ENCODE assay signal across 9 cellular contexts in genomic region chr6:37515712-37516075, GRCh38. TPM values are rescaled to one million over a fixed set of nuclear protein-coding genes. Genes with fewer than 3 reads are reported as not detected.
DNase-seq lines count a peak whose midpoint lies in the region; ATAC-seq, FAIRE-seq and TF ChIP-seq lines count a peak whose summit lies in the region.
"Had no signal": no experiment of that assay in that cellular context is flagged by ENCODE, and none has a peak within 500 bp of the region (broad histone marks: within the 10 kb centered on the region; RNA-seq: fewer than 3 reads in every experiment).

No MANE protein-coding gene starts in this region.

- no peak for TF ChIP-seq EP300 in GM12878 (IDR thresholded peaks at IDR 0.05; ENCODE audit: borderline replicate concordance in 1 of 2, control insufficient read depth in 1 of 2, low read depth in 2 of 2, low read length in 2 of 2)

- H4K20me1 ChIP-seq in MM.1S (ENCODE audit: insufficient read depth, low read length) (no peaks in the 10 kb centered on the region), GM12878 (ENCODE audit: control insufficient read depth, insufficient read depth) (no peaks in the 10 kb centered on the region)

- peaks cover 0 to 9% of the 10 kb centered on the region in 2 donors for H3K36me3 Mint-ChIP-seq in CD4-positive, alpha-beta memory T cell
- no peaks in the 10 kb centered on the region for H3K36me3 Mint-ChIP-seq in neural crest cell (ENCODE audit: low read depth)

- no peaks in the 10 kb centered on the region for H3F3A ChIP-seq in MM.1S (ENCODE audit: insufficient read depth, low read length)

- H3K4me3 ChIP-seq in CD4-positive, alpha-beta memory T cell (ENCODE audit: low read length in 2 of 2), result peak overlapping the region; percentile 49 to 70
- H3K4me3 ChIP-seq in MM.1S (ENCODE audit: low read length), result no peak overlapping the region
- no peak overlapping the region for H3K4me3 ChIP-seq in GM12878

- H3K27ac ChIP-seq in CD4-positive, alpha-beta memory T cell (ENCODE audit: low read depth, low read length), result peak overlapping the region; percentile 99
- H3K27ac ChIP-seq in MM.1S (ENCODE audit: low read length), result no peak overlapping the region
- H3K27ac ChIP-seq in GM12878 (ENCODE audit: control insufficient read depth, insufficient read depth), result peak overlapping the region; percentile 65

- BruUV-seq in GM12878 (replicated peaks; lab: Mats Ljungman, UMichigan), result no TSS peak

- peak overlapping the region; percentile 97 to 100 (median 100) for H3K27ac Mint-ChIP-seq in CD4-positive, alpha-beta memory T cell
- H3K27ac Mint-ChIP-seq in neural crest cell (ENCODE audit: unreplicated experiment), result peak overlapping the region; percentile 88

- H2AFZ ChIP-seq in MM.1S (ENCODE audit: low read length) (0 out of 2 replicates have a peak overlapping the region, but pooled peaks have one; percentile 8), GM12878 (ENCODE audit: control insufficient read depth, low read depth, low read length) (peak overlapping the region; percentile 68)

- H3K27me3 ChIP-seq in CD4-positive, alpha-beta memory T cell (ENCODE audit: insufficient read depth, low read length), result no peaks in the 10 kb centered on the region
- H3K27me3 ChIP-seq in MM.1S (replicated peaks; ENCODE audit: insufficient read depth, low read length) (no peaks in the 10 kb centered on the region), GM12878 (replicated peaks in 1 of 2; ENCODE audit: control insufficient read depth in 2 of 2, insufficient read depth in 2 of 2, low read length in 1 of 2) (no peaks in the 10 kb centered on the region)

- no peak for ATAC-seq in GM12878
- ATAC-seq in HG03280 (IDR thresholded peaks at IDR 0.05; ENCODE audit: unreplicated experiment), result no peak
- ATAC-seq in GM18867 (IDR thresholded peaks at IDR 0.05; ENCODE audit: unreplicated experiment), result no peak

- FAIRE-seq in GM12878 (lab: Jason Lieb, UNC), result no peak

- RAD21 ChIA-PET in GM12878 (lab: Charles Lee; ENCODE audit: unreplicated experiment), result interaction anchor here (0.6 to 4.0 kb wide), 12 partner anchors 7 to 97 kb away, joined by 3 to 20 read pairs (median 8); no protein-coding TSS in a partner anchor

- peak overlapping the region; percentile 84 to 95 (median 92) for H3K4me3 Mint-ChIP-seq in CD4-positive, alpha-beta memory T cell
- no peak overlapping the region for H3K4me3 Mint-ChIP-seq in neural crest cell

- POLR2A ChIA-PET in CD4-positive, alpha-beta memory T cell (lab: Charles Lee; ENCODE audit: partially characterized antibody), result interaction anchor here (0.7 to 16.9 kb wide), 13 partner anchors 14 to 305 kb away, joined by 3 to 977 read pairs (median 18); partner anchors contain the start of genes CCDC167 and CMTR1
- POLR2A ChIA-PET in GM12878 (lab: Charles Lee), result interaction anchor here (0.6 to 2.8 kb wide), 9 partner anchors 11 to 48 kb away, joined by 3 to 31 read pairs (median 3); partner anchors contain the start of gene CCDC167

- no peaks in the 10 kb centered on the region for H3K36me3 ChIP-seq in CD4-positive, alpha-beta memory T cell (ENCODE audit: insufficient read depth, low read length)
- H3K36me3 ChIP-seq in MM.1S (replicated peaks; ENCODE audit: insufficient read depth, low read length), result no peaks in the 10 kb centered on the region
- no peaks in the 10 kb centered on the region for H3K36me3 ChIP-seq in GM12878 (ENCODE audit: control insufficient read depth in 2 of 2, insufficient read depth in 2 of 2, low read length in 1 of 2)

- no peak for TF ChIP-seq CTCF in MM.1S (IDR thresholded peaks at IDR 0.05; ENCODE audit: low read length)
- TF ChIP-seq CTCF in GM12878 (IDR thresholded peaks at IDR 0.05 in 2 of 3, conservative IDR thresholded peaks at IDR 0.05 in 1 of 3; ENCODE audit: control insufficient read depth in 2 of 3, extremely low read depth in 1 of 3, insufficient read depth in 1 of 3, low read depth in 3 of 3, low read length in 3 of 3), result no peak
- TF ChIP-seq CTCF in neural crest cell (conservative IDR thresholded peaks at IDR 0.05), result no peak

- TF ChIP-seq RAD21 in GM12878 (IDR thresholded peaks at IDR 0.05; ENCODE audit: insufficient read depth, low read depth, low read length), result no peak

- no peaks in the 10 kb centered on the region for H3K27me3 Mint-ChIP-seq in CD4-positive, alpha-beta memory T cell
- H3K27me3 Mint-ChIP-seq in neural crest cell (ENCODE audit: low read depth), result peaks cover 32% of the 10 kb centered on the region

- no peak for TF ChIP-seq POLR2A in GM12878 (IDR thresholded peaks at IDR 0.05; ENCODE audit: low read depth, low read length)

- WGBS in GM12878 (ENCODE audit: insufficient coverage, insufficient replicate concordance, low lambda C conversion rate, missing lambda C conversion rate), result 58% methylated on average over 9 of the region's 9 CpGs

- intact Hi-C loops in CD4-positive, alpha-beta memory T cell (cut with micrococcal nuclease), result loop anchor here (1.0 to 2.0 kb wide), 5 partner anchors 7 to 82 kb away; partner anchors contain the start of gene CMTR1
- intact Hi-C loops in GM12878 (cut with micrococcal nuclease; ENCODE audit: unreplicated experiment), result no loop called here

- H3K9me2 ChIP-seq in MM.1S (replicated peaks; ENCODE audit: insufficient read depth, low read length), result no peaks in the 10 kb centered on the region

- SMC1A ChIA-PET in GM12878 (lab: Charles Lee; ENCODE audit: uncharacterized antibody, unreplicated experiment), result interaction anchor here (1.1 to 4.8 kb wide), 12 partner anchors 10 to 59 kb away, joined by 3 to 31 read pairs (median 10); partner anchors contain the start of gene CCDC167

- peaks cover 51 to 94% (median 81%) of the 10 kb centered on the region in 4 donors for H3K4me1 Mint-ChIP-seq in CD4-positive, alpha-beta memory T cell
- H3K4me1 Mint-ChIP-seq in neural crest cell, result peaks cover 57% of the 10 kb centered on the region

- H3K79me2 ChIP-seq in MM.1S (ENCODE audit: low read length), result no peaks in the 10 kb centered on the region
- H3K79me2 ChIP-seq in GM12878 (ENCODE audit: control insufficient read depth, insufficient read depth, low read length), result no peaks in the 10 kb centered on the region

- H3K9me3 Mint-ChIP-seq in CD4-positive, alpha-beta memory T cell, result peaks cover 0 to 1% (median 0%) of the 10 kb centered on the region in 8 donors
- H3K9me3 Mint-ChIP-seq in neural crest cell, result no peaks in the 10 kb centered on the region

- CTCF ChIA-PET in CD4-positive, alpha-beta memory T cell (lab: Charles Lee; ENCODE audit: partially characterized antibody), result interaction anchor here (0.7 to 4.5 kb wide), 9 partner anchors 9 to 83 kb away, joined by 3 to 77 read pairs (median 10); partner anchors contain the start of genes CCDC167 and CMTR1
- CTCF ChIA-PET in GM12878 (lab: Yijun Ruan, JAX), result interaction anchor here (0.9 to 4.5 kb wide), 8 partner anchors 10 to 49 kb away, joined by 3 to 25 read pairs (median 7); no protein-coding TSS in a partner anchor

- H3K4me2 ChIP-seq in MM.1S (ENCODE audit: low read depth, low read length), result no peak overlapping the region
- H3K4me2 ChIP-seq in GM12878 (ENCODE audit: control insufficient read depth, insufficient read depth), result peak overlapping the region; percentile 82; the same call in 1 of the 2 replicates

- H3K9me3 ChIP-seq in CD4-positive, alpha-beta memory T cell (ENCODE audit: control insufficient read depth in 1 of 2, low read length in 2 of 2), result no peaks in the 10 kb centered on the region
- H3K9me3 ChIP-seq in MM.1S (replicated peaks; ENCODE audit: insufficient read depth, low read length) (no peaks in the 10 kb centered on the region), GM12878 (replicated peaks; ENCODE audit: control insufficient read depth, insufficient read depth, low read length) (no peaks in the 10 kb centered on the region; the same call in 2 of the 3 replicates)

- no peak overlapping the region for H3K9ac ChIP-seq in MM.1S (ENCODE audit: low read length)
- H3K9ac ChIP-seq in GM12878 (ENCODE audit: control insufficient read depth, insufficient read depth, low read length), result peak overlapping the region; percentile 42

- DNase-seq in CD4-positive, alpha-beta memory T cell, result no peak
- DNase-seq in MM.1S (no peak), GM12878 (ENCODE audit: low read depth, low spot score) (no peak), neural crest cell (ENCODE audit: low read depth, low spot score) (no peak), A172 (ENCODE audit: low spot score) (no peak), NCI-H774 (lab: John Stamatoyannopoulos, UW) (no peak)
- DNase-seq: NCI-H226 had no signal

- in situ Hi-C loops in GM12878 (cut with MboI), result no loop called here

- peaks cover 91% of the 10 kb centered on the region for H3K4me1 ChIP-seq in CD4-positive, alpha-beta memory T cell (ENCODE audit: insufficient read depth, low read length)
- H3K4me1 ChIP-seq in MM.1S (ENCODE audit: low read length) (no peaks in the 10 kb centered on the region), GM12878 (ENCODE audit: control insufficient read depth, insufficient read depth, low read length) (peaks cover 26% of the 10 kb centered on the region)

TF ChIP-seq in GM12878, 131 proteins besides CTCF, POLR2A, EP300 and RAD21 (continues in another document):
- TF ChIP-seq LARP7 (IDR thresholded peaks at IDR 0.05), result no peak
- TF ChIP-seq NRF1 (conservative IDR thresholded peaks at IDR 0.05; ENCODE audit: low read depth, low read length), result no peak
- no peak for TF ChIP-seq MYB (IDR thresholded peaks at IDR 0.05; ENCODE audit: borderline replicate concordance, low read depth, low read length)
- TF ChIP-seq ZNF217 (IDR thresholded peaks at IDR 0.05), result no peak

RNA-seq across cellular contexts. Expression of gene CCDC167, which starts 16.0 kb away (rescaled TPM):
- total RNA-seq in CD4-positive, alpha-beta memory T cell, result 10 to 100 TPM; 25.1 to 27.8 TPM
- 100 to 1,000 TPM; 151 to 226 TPM for polyA plus RNA-seq in CD4-positive, alpha-beta memory T cell
- 8.5 and 9.7 TPM in 2 replicates for total RNA-seq in GM12878 (2013; cell fraction: nucleolus; rRNA removed)
- total RNA-seq in GM12878 (2014; rRNA removed) (92.6 and 102 TPM in 2 replicates), GM12878 (2014; rRNA removed; fragmentation: Illumina TruSeq; extraction: Trizol) (103 and 110 TPM in 2 replicates), GM12878 (2021) (70.8 and 74.9 TPM in 2 replicates), neural crest cell (73.1 and 73.2 TPM in 2 replicates)
- 76.2 TPM for polyA plus RNA-seq in GM12878 (2011; ENCODE audit: low read depth)
- polyA plus RNA-seq in GM12878 (2011; rRNA removed) (84.1 and 109 TPM in 2 replicates), GM12878 (2014; fragmentation: Illumina TruSeq; extraction: Trizol) (133 and 200 TPM in 2 replicates), GM12878 (2014; fragmentation: Nextera tagmentation; extraction: Ambion mirVana) (100 to 1,000 TPM; 323 to 380 TPM), GM12878 (2014; rRNA removed) (99.5 and 99.6 TPM in 2 replicates), GM12878 (2016; fragmentation: Nextera tagmentation; extraction: Ambion mirVana) (100 to 1,000 TPM; 165 to 180 TPM)
- polyA plus RNA-seq in GM12878 (2011; cell fraction: cytosol; rRNA removed), result 165 and 304 TPM in 2 replicates
- polyA plus RNA-seq in GM12878 (2011; cell fraction: nucleus; rRNA removed), result 77.8 and 96.7 TPM in 2 replicates
- polyA plus RNA-seq in GM12878 (2012), result 92.0 and 93.8 TPM in 2 replicates
- 31.0 and 53.2 TPM in 2 replicates for polyA minus RNA-seq in GM12878 (2011; rRNA and poly(A)+ RNA removed)
- polyA minus RNA-seq in GM12878 (2011; cell fraction: cytosol; rRNA and poly(A)+ RNA removed), result 21.2 and 21.5 TPM in 2 replicates
- polyA minus RNA-seq in GM12878 (2011; cell fraction: nucleus; rRNA and poly(A)+ RNA removed), result 7.5 and 13.0 TPM in 2 replicates
- total RNA-seq in A172 (2014; rRNA removed; shearing (Covaris generic)), result 53.8 and 96.5 TPM in 2 replicates

Comparison
In these comparisons a context has a peak if more than half of its experiments do, and no peak if none do; other contexts are left out.
1. H3K4me3 ChIP-seq: peak in CD4-positive, alpha-beta memory T cell (2 of 2); none in MM.1S (single experiment) and GM12878 (single experiment).